In the genomic region with DNA sequence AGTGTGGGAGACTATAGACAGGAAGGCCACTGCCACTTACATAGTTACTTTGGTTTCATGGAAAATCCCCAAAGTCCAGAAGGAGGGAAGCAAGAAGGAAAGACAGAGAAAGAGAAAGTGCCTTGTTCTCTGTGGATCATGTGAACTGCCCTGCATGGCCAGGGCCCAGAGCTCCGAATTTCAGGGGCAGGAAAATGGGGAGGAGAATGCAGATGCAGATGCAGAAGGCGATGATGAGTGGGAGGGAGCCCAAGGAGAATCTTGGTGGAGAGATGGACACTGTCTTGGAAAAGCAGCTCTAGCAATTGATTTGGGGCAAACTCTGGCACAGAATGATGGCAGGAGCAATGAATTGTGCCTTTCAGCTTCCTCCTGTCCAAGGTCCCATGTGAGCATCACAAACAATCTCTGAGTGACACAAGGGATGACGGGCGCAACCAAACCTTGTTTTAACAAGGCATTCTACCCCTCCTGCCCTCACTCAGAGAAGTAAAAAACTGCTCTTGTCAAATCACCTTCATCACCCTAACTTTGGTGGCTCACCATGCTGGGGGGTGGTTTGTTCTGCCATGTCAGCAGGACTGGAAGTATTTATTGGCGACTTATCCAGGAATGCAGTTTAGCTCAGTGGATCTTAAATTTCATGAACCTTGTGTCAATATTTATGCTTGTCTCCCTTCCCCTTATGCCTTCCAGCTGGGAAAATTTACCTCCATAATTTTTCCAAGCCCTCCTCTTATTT, we compare ENCODE assay signal across 1 cellular context.
TF ChIP-seq lines count a peak whose summit lies in the region.

No MANE protein-coding gene starts in this region.

TF ChIP-seq in HEK293, 187 proteins besides CTCF, POLR2A, EP300 and RAD21 (continued from another document):
- TF ChIP-seq OSR2 (tag by site-specific recombination; IDR thresholded peaks at IDR 0.05), result 0 out of 2 replicates have a peak, but pooled peaks have one; percentile 13
- TF ChIP-seq ZNF544 (tag by site-specific recombination; IDR thresholded peaks at IDR 0.05), result no peak
- TF ChIP-seq, protein P1, sequence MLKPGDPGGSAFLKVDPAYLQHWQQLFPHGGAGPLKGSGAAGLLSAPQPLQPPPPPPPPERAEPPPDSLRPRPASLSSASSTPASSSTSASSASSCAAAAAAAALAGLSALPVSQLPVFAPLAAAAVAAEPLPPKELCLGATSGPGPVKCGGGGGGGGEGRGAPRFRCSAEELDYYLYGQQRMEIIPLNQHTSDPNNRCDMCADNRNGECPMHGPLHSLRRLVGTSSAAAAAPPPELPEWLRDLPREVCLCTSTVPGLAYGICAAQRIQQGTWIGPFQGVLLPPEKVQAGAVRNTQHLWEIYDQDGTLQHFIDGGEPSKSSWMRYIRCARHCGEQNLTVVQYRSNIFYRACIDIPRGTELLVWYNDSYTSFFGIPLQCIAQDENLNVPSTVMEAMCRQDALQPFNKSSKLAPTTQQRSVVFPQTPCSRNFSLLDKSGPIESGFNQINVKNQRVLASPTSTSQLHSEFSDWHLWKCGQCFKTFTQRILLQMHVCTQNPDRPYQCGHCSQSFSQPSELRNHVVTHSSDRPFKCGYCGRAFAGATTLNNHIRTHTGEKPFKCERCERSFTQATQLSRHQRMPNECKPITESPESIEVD (tag by site-specific recombination; IDR thresholded peaks at IDR 0.05), result peak; percentile 73
- no peak for TF ChIP-seq ZNF785 (tag by site-specific recombination; IDR thresholded peaks at IDR 0.05)
- peak; percentile 31; the same call in 1 of the 2 replicates for TF ChIP-seq ZBTB17 (tag by site-specific recombination; IDR thresholded peaks at IDR 0.05)
- TF ChIP-seq ZNF121 (tag by site-specific recombination; IDR thresholded peaks at IDR 0.05), result no peak
- TF ChIP-seq, protein P2, sequence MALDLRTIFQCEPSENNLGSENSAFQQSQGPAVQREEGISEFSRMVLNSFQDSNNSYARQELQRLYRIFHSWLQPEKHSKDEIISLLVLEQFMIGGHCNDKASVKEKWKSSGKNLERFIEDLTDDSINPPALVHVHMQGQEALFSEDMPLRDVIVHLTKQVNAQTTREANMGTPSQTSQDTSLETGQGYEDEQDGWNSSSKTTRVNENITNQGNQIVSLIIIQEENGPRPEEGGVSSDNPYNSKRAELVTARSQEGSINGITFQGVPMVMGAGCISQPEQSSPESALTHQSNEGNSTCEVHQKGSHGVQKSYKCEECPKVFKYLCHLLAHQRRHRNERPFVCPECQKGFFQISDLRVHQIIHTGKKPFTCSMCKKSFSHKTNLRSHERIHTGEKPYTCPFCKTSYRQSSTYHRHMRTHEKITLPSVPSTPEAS (tag by site-specific recombination; IDR thresholded peaks at IDR 0.05), result no peak
- no peak for TF ChIP-seq ZNF664 (tag by site-specific recombination; IDR thresholded peaks at IDR 0.05)
- TF ChIP-seq ZNF324 (tag by site-specific recombination; IDR thresholded peaks at IDR 0.05), result no peak
- TF ChIP-seq ZNF626 (tag by site-specific recombination; IDR thresholded peaks at IDR 0.05), result no peak
- TF ChIP-seq ZNF48 (tag by site-specific recombination; IDR thresholded peaks at IDR 0.05), result no peak
- no peak for TF ChIP-seq ZNF132 (tag by site-specific recombination; IDR thresholded peaks at IDR 0.05; ENCODE audit: borderline replicate concordance)
- TF ChIP-seq ZNF701 (tag by site-specific recombination; IDR thresholded peaks at IDR 0.05), result no peak
- TF ChIP-seq AEBP2 (tag by site-specific recombination; IDR thresholded peaks at IDR 0.05; ENCODE audit: borderline replicate concordance), result no peak
- 0 out of 2 replicates have a peak, but pooled peaks have one; percentile 42 for TF ChIP-seq TRIM28 (IDR thresholded peaks at IDR 0.05; ENCODE audit: borderline replicate concordance, low read length)
- no peak for TF ChIP-seq HIC1 (tag by site-specific recombination; IDR thresholded peaks at IDR 0.05)
- no peak for TF ChIP-seq KLF16 (tag by site-specific recombination; IDR thresholded peaks at IDR 0.05)
- no peak for TF ChIP-seq YY2 (tag by site-specific recombination; IDR thresholded peaks at IDR 0.05)
- TF ChIP-seq, protein P3, sequence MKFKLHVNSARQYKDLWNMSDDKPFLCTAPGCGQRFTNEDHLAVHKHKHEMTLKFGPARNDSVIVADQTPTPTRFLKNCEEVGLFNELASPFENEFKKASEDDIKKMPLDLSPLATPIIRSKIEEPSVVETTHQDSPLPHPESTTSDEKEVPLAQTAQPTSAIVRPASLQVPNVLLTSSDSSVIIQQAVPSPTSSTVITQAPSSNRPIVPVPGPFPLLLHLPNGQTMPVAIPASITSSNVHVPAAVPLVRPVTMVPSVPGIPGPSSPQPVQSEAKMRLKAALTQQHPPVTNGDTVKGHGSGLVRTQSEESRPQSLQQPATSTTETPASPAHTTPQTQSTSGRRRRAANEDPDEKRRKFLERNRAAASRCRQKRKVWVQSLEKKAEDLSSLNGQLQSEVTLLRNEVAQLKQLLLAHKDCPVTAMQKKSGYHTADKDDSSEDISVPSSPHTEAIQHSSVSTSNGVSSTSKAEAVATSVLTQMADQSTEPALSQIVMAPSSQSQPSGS (tag by site-specific recombination; IDR thresholded peaks at IDR 0.05; ENCODE audit: low read depth), result no peak
- TF ChIP-seq ZNF560 (tag by site-specific recombination; IDR thresholded peaks at IDR 0.05; ENCODE audit: borderline replicate concordance), result no peak
